14 cellular contexts compared by ENCODE assay signal in the genomic region with DNA sequence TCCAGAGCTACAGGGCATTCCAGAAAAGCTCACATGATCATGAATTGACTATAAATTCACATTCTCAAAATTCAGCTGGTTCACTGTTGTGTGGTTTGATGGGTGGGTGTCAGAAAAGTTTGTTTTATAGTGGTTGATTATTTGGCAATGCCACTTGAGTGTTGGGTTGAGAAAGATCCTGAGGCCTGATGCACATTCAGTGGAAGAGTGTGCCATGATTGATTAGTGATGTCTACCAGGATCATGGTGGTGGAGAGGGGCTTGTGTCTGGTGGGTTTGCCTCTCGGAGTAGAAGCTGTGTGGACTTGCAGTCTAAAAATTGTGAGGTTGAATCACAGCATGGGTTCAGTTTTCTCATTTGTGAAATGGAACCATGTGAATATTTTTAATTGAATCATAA. TPM values are rescaled to one million over a fixed set of nuclear protein-coding genes. Genes with fewer than 3 reads are reported as not detected.
DNase-seq lines count a peak whose midpoint lies in the region; ATAC-seq and TF ChIP-seq lines count a peak whose summit lies in the region.
"Had no signal": no experiment of that assay in that cellular context is flagged by ENCODE, and none has a peak within 500 bp of the region (broad histone marks: within the 10 kb centered on the region; RNA-seq: fewer than 3 reads in every experiment).

No MANE protein-coding gene starts in this region.

- no peak overlapping the region for H2AFZ ChIP-seq in PC-9

- no peaks in the 10 kb centered on the region for H3K9me2 ChIP-seq in PC-9 (ENCODE audit: insufficient read depth)

- H3K4me1 ChIP-seq in cardiac muscle cell (ENCODE audit: low read depth) (peaks cover 26% of the 10 kb centered on the region), PC-9 (replicated peaks; ENCODE audit: insufficient read depth) (peaks cover 19% of the 10 kb centered on the region)
- peaks cover 13% of the 10 kb centered on the region for H3K4me1 ChIP-seq in effector memory CD4-positive, alpha-beta T cell (ENCODE audit: control insufficient read depth, insufficient read depth, low read length, poor library complexity, severe bottlenecking)

- H3K79me2 ChIP-seq in PC-9 (ENCODE audit: low read depth) = peaks cover 92% of the 10 kb centered on the region

- H3K4me1 Mint-ChIP-seq in endothelial cell (ENCODE audit: unreplicated experiment) = peaks cover 11% of the 10 kb centered on the region
- H3K4me1 Mint-ChIP-seq in type B pancreatic cell (ENCODE audit: unreplicated experiment) = peaks cover 17% of the 10 kb centered on the region

- POLR2A ChIA-PET in PC-9 (lab: Charles Lee; ENCODE audit: unreplicated experiment) = no interaction called here

- H3K4me3 Mint-ChIP-seq in endothelial cell (ENCODE audit: unreplicated experiment) (peak overlapping the region; percentile 38), type B pancreatic cell (peak overlapping the region; percentile 78)

- CTCF ChIA-PET in PC-9 (lab: Charles Lee) = no interaction called here

- H3K27me3 ChIP-seq in cardiac muscle cell = no peaks in the 10 kb centered on the region
- H3K27me3 ChIP-seq in PC-9 (ENCODE audit: insufficient read depth, low read depth) = no peaks in the 10 kb centered on the region
- H3K27me3 ChIP-seq in effector memory CD4-positive, alpha-beta T cell (replicated peaks; ENCODE audit: control insufficient read depth, insufficient read depth, low read length, poor library complexity, severe bottlenecking) = no peaks in the 10 kb centered on the region

- H4K20me1 ChIP-seq in PC-9 (ENCODE audit: insufficient read depth) = peaks cover 36% of the 10 kb centered on the region

- H3K9me3 Mint-ChIP-seq in endothelial cell (ENCODE audit: unreplicated experiment) (no peaks in the 10 kb centered on the region), type B pancreatic cell (no peaks in the 10 kb centered on the region)

- H3F3A ChIP-seq in PC-9 (ENCODE audit: insufficient read depth, low read depth) = peaks cover 13% of the 10 kb centered on the region

- H3K36me3 ChIP-seq in cardiac muscle cell = peaks cover 44% of the 10 kb centered on the region
- peaks cover 57% of the 10 kb centered on the region for H3K36me3 ChIP-seq in PC-9 (ENCODE audit: low read depth)
- peaks cover 54% of the 10 kb centered on the region for H3K36me3 ChIP-seq in effector memory CD4-positive, alpha-beta T cell (ENCODE audit: control insufficient read depth, insufficient read depth, low read length)

- H3K9me3 ChIP-seq in cardiac muscle cell (ENCODE audit: low read depth) = no peaks in the 10 kb centered on the region
- no peaks in the 10 kb centered on the region for H3K9me3 ChIP-seq in PC-9 (ENCODE audit: insufficient read depth, low read depth)
- H3K9me3 ChIP-seq in effector memory CD4-positive, alpha-beta T cell (ENCODE audit: control insufficient read depth, low read length) = no peaks in the 10 kb centered on the region

- H3K27ac ChIP-seq in cardiac muscle cell = peak overlapping the region; percentile 57
- no peak overlapping the region for H3K27ac ChIP-seq in PC-9
- no peak overlapping the region for H3K27ac ChIP-seq in effector memory CD4-positive, alpha-beta T cell (ENCODE audit: insufficient read depth, low read length, poor library complexity, severe bottlenecking)
- H3K27ac ChIP-seq: HL-60 had no signal

- no TSS peak for BruUV-seq in PC-9 (replicated peaks; lab: Mats Ljungman, UMichigan)

- H3K4me2 ChIP-seq in PC-9 = peak overlapping the region; percentile 89; the same call in 1 of the 2 replicates

- intact Hi-C loops in left ventricle myocardium superior (cut with micrococcal nuclease) = no loop called here
- intact Hi-C loops in PC-9 (cut with micrococcal nuclease; ENCODE audit: unreplicated experiment) = no loop called here

- no peak for TF ChIP-seq CTCF in cardiac muscle cell (IDR thresholded peaks at IDR 0.05; ENCODE audit: low read depth, low read length)
- no peak for TF ChIP-seq CTCF in PC-9 (conservative IDR thresholded peaks at IDR 0.05)
- no peak for TF ChIP-seq CTCF in endothelial cell (IDR thresholded peaks at IDR 0.05; ENCODE audit: unreplicated experiment)
- no peak for TF ChIP-seq CTCF in type B pancreatic cell (conservative IDR thresholded peaks at IDR 0.05)

- ATAC-seq in left ventricle myocardium superior = no peak
- ATAC-seq: left cardiac atrium had no signal

- H3K27me3 Mint-ChIP-seq in endothelial cell (ENCODE audit: unreplicated experiment) (peaks cover 5% of the 10 kb centered on the region), type B pancreatic cell (no peaks in the 10 kb centered on the region)

- H3K36me3 Mint-ChIP-seq in endothelial cell (ENCODE audit: low read depth, unreplicated experiment) (peaks cover 26% of the 10 kb centered on the region), type B pancreatic cell (peaks cover 26% of the 10 kb centered on the region)

- H3K27ac Mint-ChIP-seq in endothelial cell (ENCODE audit: unreplicated experiment) = no peak overlapping the region
- no peak overlapping the region for H3K27ac Mint-ChIP-seq in type B pancreatic cell

- DNase-seq in cardiac muscle cell (ENCODE audit: low read depth in 1 of 2, low spot score in 1 of 2) = no peak
- no peak for DNase-seq in left ventricle myocardium superior
- no peak for DNase-seq in PC-9
- DNase-seq in endothelial cell (ENCODE audit: low spot score) = no peak
- DNase-seq in type B pancreatic cell (ENCODE audit: extremely low spot score, unreplicated experiment) = no peak
- DNase-seq in NCI-H2196 treated with DMSO at 0.1 percent for 48 hours (lab: John Stamatoyannopoulos, UW; ENCODE audit: unreplicated experiment) = no peak
- no peak for DNase-seq in SHP77 (lab: John Stamatoyannopoulos, UW)
- no peak for DNase-seq in effector memory CD4-positive, alpha-beta T cell
- DNase-seq: activated CD4-positive, alpha-beta T cell treated with anti-CD3 and anti-CD28 coated beads, Interleukin-2, amount 50 U/mL, for 4 hours; caudate nucleus; KBM-7; left cardiac atrium; NK-92 treated with Interleukin-12 subunit alpha and Interleukin-12 subunit beta, amount 100 ng/mL, for 24 hours had no signal

- H3K4me3 ChIP-seq in cardiac muscle cell (no peak overlapping the region), PC-9 (no peak overlapping the region)
- no peak overlapping the region for H3K4me3 ChIP-seq in effector memory CD4-positive, alpha-beta T cell (ENCODE audit: insufficient read depth, low read depth, low read length, poor library complexity, severe bottlenecking)

RNA-seq across cellular contexts. Expression of a gene that starts 2.0 kb away (rescaled TPM):
- total RNA-seq in cardiac muscle cell = 141 and 286 TPM in 2 replicates
- 281 and 371 TPM in 2 replicates for polyA plus RNA-seq in cardiac muscle cell
- total RNA-seq in left ventricle myocardium superior = 128 TPM
- total RNA-seq in PC-9 (2021) = 153 and 163 TPM in 2 replicates
- 31.0 TPM for total RNA-seq in endothelial cell (ENCODE audit: unreplicated experiment)
- 33.8 and 37.7 TPM in 2 replicates for total RNA-seq in type B pancreatic cell (ENCODE audit: low replicate concordance)

RNA-seq across cellular contexts. Expression of a gene that starts 3.6 kb away (rescaled TPM):
- total RNA-seq in cardiac muscle cell = 73.9 and 101 TPM in 2 replicates
- polyA plus RNA-seq in cardiac muscle cell = 195 and 206 TPM in 2 replicates
- 66.7 TPM for total RNA-seq in left ventricle myocardium superior
- total RNA-seq in PC-9 (2021) = 143 and 145 TPM in 2 replicates
- total RNA-seq in endothelial cell (ENCODE audit: unreplicated experiment) = 32.5 TPM
- total RNA-seq in type B pancreatic cell (ENCODE audit: low replicate concordance) = 53.5 and 62.1 TPM in 2 replicates
